Comparison of ENCODE assay signal across 15 cellular contexts in genomic region chr19:33815410-33816340, GRCh38. TPM values are rescaled to one million over a fixed set of nuclear protein-coding genes. Genes with fewer than 3 reads are reported as not detected.
A peak's percentile ranks its signal among the peaks of the same experiment; 100 is the strongest.
DNase-seq lines count a peak whose midpoint lies in the region; ATAC-seq and TF ChIP-seq lines count a peak whose summit lies in the region.
"Had no signal": no experiment of that assay in that cellular context is flagged by ENCODE, and none has a peak within 500 bp of the region (broad histone marks: within the 10 kb centered on the region; RNA-seq: fewer than 3 reads in every experiment).

No MANE protein-coding gene starts in this region.

- H3K27ac Mint-ChIP-seq in osteocyte (ENCODE audit: unreplicated experiment) (peak overlapping the region; percentile 52), type B pancreatic cell (no peak overlapping the region)
- H3K27ac Mint-ChIP-seq: neural progenitor cell had no signal

- no peak overlapping the region for H3K4me3 Mint-ChIP-seq in osteocyte (ENCODE audit: unreplicated experiment)
- H3K4me3 Mint-ChIP-seq in type B pancreatic cell, result no peak overlapping the region
- H3K4me3 Mint-ChIP-seq: neural progenitor cell had no signal

- H3K9me2 ChIP-seq in PC-3 (replicated peaks; ENCODE audit: low read length), result no peaks in the 10 kb centered on the region

- no peak overlapping the region for H3K4me2 ChIP-seq in PC-3 (ENCODE audit: low read length)
- H3K4me2 ChIP-seq: neural progenitor cell had no signal

- H3K79me2 ChIP-seq in PC-3 (ENCODE audit: low read length), result no peaks in the 10 kb centered on the region

- no peak for ATAC-seq in PC-3
- ATAC-seq: left lobe of liver had no signal

- CTCF ChIA-PET in PC-3 (lab: Charles Lee), result no interaction called here

- H3K36me3 ChIP-seq in H7 (replicated peaks; ENCODE audit: control insufficient read depth, insufficient read depth, low read length) (no peaks in the 10 kb centered on the region; the same call in 1 of the 2 replicates), PC-3 (ENCODE audit: low read depth, low read length) (no peaks in the 10 kb centered on the region; the same call in 1 of the 2 replicates)
- H3K36me3 ChIP-seq: neural progenitor cell had no signal

- POLR2A ChIA-PET in PC-3 (lab: Charles Lee; ENCODE audit: unreplicated experiment), result interaction anchor here (0.5 kb wide), 1 partner anchor 400 kb away, joined by 5 read pairs; no protein-coding TSS in a partner anchor

- no peaks in the 10 kb centered on the region for H4K20me1 ChIP-seq in PC-3 (ENCODE audit: low read length)

- no peaks in the 10 kb centered on the region for H3F3A ChIP-seq in PC-3 (ENCODE audit: low read length, unreplicated experiment)

- H3K9me3 ChIP-seq in PC-3 (ENCODE audit: low read length), result no peaks in the 10 kb centered on the region
- H3K9me3 ChIP-seq: Caco-2, testis had no signal

- no TSS peak for BruUV-seq in PC-3 (replicated peaks; lab: Mats Ljungman, UMichigan)

- TF ChIP-seq CTCF in PC-3 (conservative IDR thresholded peaks at IDR 0.05; ENCODE audit: low read depth, low read length), result no peak
- TF ChIP-seq CTCF in osteocyte (IDR thresholded peaks at IDR 0.05), result no peak
- no peak for TF ChIP-seq CTCF in type B pancreatic cell (conservative IDR thresholded peaks at IDR 0.05)

- intact Hi-C loops in PC-3 (cut with micrococcal nuclease), result no loop called here

- H3K9ac ChIP-seq in PC-3 (ENCODE audit: low read length), result no peak overlapping the region
- H3K9ac ChIP-seq: neural progenitor cell had no signal

- peak; percentile 44 for DNase-seq in H7
- DNase-seq in PC-3, result peak; percentile 9
- no peak for DNase-seq in osteocyte (ENCODE audit: extremely low spot score, unreplicated experiment)
- no peak for DNase-seq in NCI-H1436 treated with DMSO at 0.1 percent for 48 hours (lab: John Stamatoyannopoulos, UW)
- DNase-seq in activated CD4-positive, CD25-positive, alpha-beta regulatory T cell (lab: John Stamatoyannopoulos, UW), result no peak
- no peak for DNase-seq in type B pancreatic cell (ENCODE audit: extremely low spot score, unreplicated experiment)
- no peak for DNase-seq in epidermal melanocyte (ENCODE audit: insufficient read length, low spot score)
- DNase-seq: activated CD8-positive, alpha-beta memory T cell treated with anti-CD3 and anti-CD28 coated beads, Interleukin-2, amount 50 U/mL, for 48 hours; Caco-2; NCI-H1048; NCI-H446; testis had no signal

- H3K27ac ChIP-seq in PC-3 (ENCODE audit: low read length) (no peak overlapping the region), cingulate gyrus (ENCODE audit: low read depth, low read length) (peak overlapping the region; percentile 61)
- H3K27ac ChIP-seq: neural progenitor cell, testis had no signal

- H3K4me1 ChIP-seq in PC-3 (ENCODE audit: insufficient read depth, low read length), result peaks cover 14% of the 10 kb centered on the region

- no peak overlapping the region for H2AFZ ChIP-seq in PC-3 (ENCODE audit: low read length)
- H2AFZ ChIP-seq: neural progenitor cell had no signal

- H3K4me3 ChIP-seq in H7 (ENCODE audit: insufficient read depth, low read depth, low read length), result no peak overlapping the region
- H3K4me3 ChIP-seq in PC-3 (ENCODE audit: low read length), result no peak overlapping the region
- H3K4me3 ChIP-seq: neural progenitor cell, testis had no signal

- H3K4me1 Mint-ChIP-seq in osteocyte (ENCODE audit: unreplicated experiment), result peaks cover 21% of the 10 kb centered on the region
- H3K4me1 Mint-ChIP-seq in type B pancreatic cell (ENCODE audit: unreplicated experiment), result peaks cover 21% of the 10 kb centered on the region

- no peaks in the 10 kb centered on the region for H3K27me3 Mint-ChIP-seq in osteocyte (ENCODE audit: unreplicated experiment)
- H3K27me3 Mint-ChIP-seq in type B pancreatic cell, result peaks cover 4% of the 10 kb centered on the region

- no peaks in the 10 kb centered on the region for H3K9me3 Mint-ChIP-seq in osteocyte (ENCODE audit: unreplicated experiment)
- H3K9me3 Mint-ChIP-seq in type B pancreatic cell, result no peaks in the 10 kb centered on the region
- H3K9me3 Mint-ChIP-seq: neural progenitor cell had no signal

- H3K27me3 ChIP-seq in H7 (ENCODE audit: control insufficient read depth, insufficient read depth, low read length), result no peaks in the 10 kb centered on the region; the same call in none of the 2 replicates
- H3K27me3 ChIP-seq in PC-3 (ENCODE audit: low read length), result no peaks in the 10 kb centered on the region
- H3K27me3 ChIP-seq: testis had no signal

- H3K36me3 Mint-ChIP-seq in osteocyte (ENCODE audit: unreplicated experiment) (peaks cover 28% of the 10 kb centered on the region), type B pancreatic cell (peaks cover 18% of the 10 kb centered on the region)

RNA-seq across cellular contexts. Expression of gene KCTD15, which starts 19.0 kb away (rescaled TPM):
- 44.9 and 47.4 TPM in 2 replicates for total RNA-seq in H7 (2014; rRNA removed; shearing (Covaris generic))
- total RNA-seq in PC-3 (2014; rRNA removed) (58.2 and 79.9 TPM in 2 replicates), osteocyte (83.2 and 86.8 TPM in 2 replicates), type B pancreatic cell (ENCODE audit: low replicate concordance) (18.1 and 53.2 TPM in 2 replicates)

Comparison
In these comparisons a context has a peak if more than half of its experiments do, and no peak if none do; other contexts are left out.
1. DNase-seq: peak in H7 (single experiment) and PC-3 (single experiment); none in osteocyte (single experiment), NCI-H1436 treated with DMSO at 0.1 percent for 48 hours (single experiment), activated CD4-positive, CD25-positive, alpha-beta regulatory T cell (0 of 4), type B pancreatic cell (single experiment) and epidermal melanocyte (single experiment).